ENCODE assay signal across 8 cellular contexts in the genomic region with DNA sequence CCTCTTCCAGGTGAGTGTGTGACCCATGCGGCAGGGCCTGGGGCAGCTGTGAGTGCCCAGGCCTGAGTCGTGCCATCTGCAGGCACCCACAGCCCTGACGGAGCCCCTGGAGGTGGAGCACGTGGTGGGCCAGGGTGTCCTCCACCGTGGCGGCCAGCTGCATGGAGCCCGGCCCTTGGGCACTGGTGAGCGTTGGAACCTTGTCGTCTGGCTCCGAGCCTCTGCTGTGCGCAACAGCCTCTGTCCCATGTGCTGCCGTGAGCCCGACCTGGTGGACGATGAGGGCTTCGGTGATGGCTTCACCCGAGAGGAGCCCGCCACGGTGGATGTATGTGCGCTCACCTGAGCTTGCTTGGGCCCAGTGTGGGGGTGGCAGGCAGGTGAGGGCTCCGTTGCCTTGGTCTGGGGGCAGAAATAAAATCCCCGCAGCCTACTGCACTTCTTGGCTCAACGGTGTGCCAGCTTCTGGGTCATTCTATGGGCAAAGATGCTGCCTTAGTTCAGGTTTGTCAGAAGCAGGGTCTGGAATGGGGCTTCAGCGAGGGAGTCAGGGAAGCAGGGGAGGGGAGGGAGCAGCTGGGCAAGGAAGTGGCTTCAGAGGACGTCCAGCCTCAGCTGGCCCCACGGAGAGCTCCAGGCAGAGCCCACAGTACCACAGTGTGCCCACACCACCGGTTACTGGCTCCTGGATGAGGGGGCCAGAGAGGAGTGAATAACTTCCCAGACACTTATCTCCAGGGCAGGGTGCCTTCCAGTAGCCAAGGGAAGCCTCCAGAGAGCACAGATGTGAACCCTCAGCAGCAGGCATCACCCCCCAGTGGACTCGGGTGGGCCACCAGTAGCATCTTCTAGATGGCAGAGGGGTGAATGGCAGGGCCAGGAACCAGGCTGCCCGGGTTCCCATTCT.
A peak's percentile ranks its signal among the peaks of the same experiment; 100 is the strongest.
DNase-seq lines count a peak whose midpoint lies in the region; ATAC-seq and TF ChIP-seq lines count a peak whose summit lies in the region.

No MANE protein-coding gene starts in this region.

- H4K20me1 ChIP-seq in KMS-11 (ENCODE audit: insufficient read depth): no peaks in the 10 kb centered on the region

- peak overlapping the region; percentile 84 for H3K4me2 ChIP-seq in KMS-11

- H3K9me3 Mint-ChIP-seq in central memory CD8-positive, alpha-beta T cell: no peaks in the 10 kb centered on the region

- H3K9me3 ChIP-seq in muscle layer of duodenum (ENCODE audit: control insufficient read depth in 1 of 2, low read length in 2 of 2): no peaks in the 10 kb centered on the region

- H3K4me1 ChIP-seq in KMS-11 (ENCODE audit: low read depth, poor library complexity, severe bottlenecking) (peaks cover 7% of the 10 kb centered on the region), muscle layer of duodenum (ENCODE audit: control insufficient read depth in 1 of 2, insufficient read depth in 2 of 2, low read length in 2 of 2) (peaks cover 24 to 77% of the 10 kb centered on the region in 2 donors)

- no peak overlapping the region for H3K27ac ChIP-seq in KMS-11
- H3K27ac ChIP-seq in muscle layer of duodenum (ENCODE audit: low read length): peak overlapping the region; percentile 8

- H3K36me3 Mint-ChIP-seq in central memory CD8-positive, alpha-beta T cell (ENCODE audit: insufficient read depth): peaks cover 17% of the 10 kb centered on the region

- H3K9ac ChIP-seq in KMS-11: peak overlapping the region; percentile 71; the same call in 1 of the 2 replicates

- H3K27ac Mint-ChIP-seq in central memory CD8-positive, alpha-beta T cell (ENCODE audit: low read depth): peak overlapping the region; percentile 68

- H3K4me3 ChIP-seq in AG09309 (ENCODE audit: control insufficient read depth, low read depth, low read length): peak overlapping the region; percentile 81
- no peak overlapping the region for H3K4me3 ChIP-seq in KMS-11 (IDR thresholded peaks at IDR 0.05; ENCODE audit: insufficient read depth, low read depth, low read length)
- peak overlapping the region; percentile 80 to 95 for H3K4me3 ChIP-seq in muscle layer of duodenum (ENCODE audit: low read depth in 1 of 2, low read length in 2 of 2)

- no peaks in the 10 kb centered on the region for H3K36me3 ChIP-seq in KMS-11 (ENCODE audit: insufficient read depth)
- peaks cover 0 to 14% of the 10 kb centered on the region in 2 donors for H3K36me3 ChIP-seq in muscle layer of duodenum (ENCODE audit: control insufficient read depth in 1 of 2, insufficient read depth in 2 of 2, low read length in 2 of 2)

- DNase-seq in AG09309 (ENCODE audit: low read depth): no peak
- DNase-seq in central memory CD8-positive, alpha-beta T cell (ENCODE audit: low spot score in 2 of 2): no peak
- no peak for DNase-seq in stimulated activated naive CD4-positive, alpha-beta T cell treated with Interleukin-2 at 50 U/mL for 16 hours (lab: John Stamatoyannopoulos, UW)
- no peak for DNase-seq in UCSD-AML1 (lab: John Stamatoyannopoulos, UW; ENCODE audit: unreplicated experiment)
- DNase-seq in NCI-H345 (lab: John Stamatoyannopoulos, UW): no peak

- no peak overlapping the region for H2AFZ ChIP-seq in KMS-11 (ENCODE audit: low read depth)

- peaks cover 11% of the 10 kb centered on the region; the same call in 1 of the 2 replicates for H3K79me2 ChIP-seq in KMS-11 (ENCODE audit: insufficient read depth, low read depth)

- H3K4me3 Mint-ChIP-seq in central memory CD8-positive, alpha-beta T cell: peak overlapping the region; percentile 84

- H3K27me3 Mint-ChIP-seq in central memory CD8-positive, alpha-beta T cell: no peaks in the 10 kb centered on the region

- H3K27me3 ChIP-seq in KMS-11 (ENCODE audit: insufficient read depth, low read depth) (no peaks in the 10 kb centered on the region), muscle layer of duodenum (ENCODE audit: low read depth, low read length) (no peaks in the 10 kb centered on the region)

- H3K4me1 Mint-ChIP-seq in central memory CD8-positive, alpha-beta T cell: peaks cover 35% of the 10 kb centered on the region

- TF ChIP-seq CTCF in AG09309 (IDR thresholded peaks at IDR 0.05; ENCODE audit: control insufficient read depth, insufficient read depth, low read depth, low read length, missing control alignments) (no peak), KMS-11 (conservative IDR thresholded peaks at IDR 0.05; ENCODE audit: low read depth, low read length) (no peak)

- ATAC-seq in central memory CD8-positive, alpha-beta T cell (replicated peaks; ENCODE audit: extremely low read depth, poor library complexity, severe bottlenecking): no peak
- no peak for ATAC-seq in GM18519 (IDR thresholded peaks at IDR 0.05; ENCODE audit: low FRiP score, unreplicated experiment)
